In the genomic region with DNA sequence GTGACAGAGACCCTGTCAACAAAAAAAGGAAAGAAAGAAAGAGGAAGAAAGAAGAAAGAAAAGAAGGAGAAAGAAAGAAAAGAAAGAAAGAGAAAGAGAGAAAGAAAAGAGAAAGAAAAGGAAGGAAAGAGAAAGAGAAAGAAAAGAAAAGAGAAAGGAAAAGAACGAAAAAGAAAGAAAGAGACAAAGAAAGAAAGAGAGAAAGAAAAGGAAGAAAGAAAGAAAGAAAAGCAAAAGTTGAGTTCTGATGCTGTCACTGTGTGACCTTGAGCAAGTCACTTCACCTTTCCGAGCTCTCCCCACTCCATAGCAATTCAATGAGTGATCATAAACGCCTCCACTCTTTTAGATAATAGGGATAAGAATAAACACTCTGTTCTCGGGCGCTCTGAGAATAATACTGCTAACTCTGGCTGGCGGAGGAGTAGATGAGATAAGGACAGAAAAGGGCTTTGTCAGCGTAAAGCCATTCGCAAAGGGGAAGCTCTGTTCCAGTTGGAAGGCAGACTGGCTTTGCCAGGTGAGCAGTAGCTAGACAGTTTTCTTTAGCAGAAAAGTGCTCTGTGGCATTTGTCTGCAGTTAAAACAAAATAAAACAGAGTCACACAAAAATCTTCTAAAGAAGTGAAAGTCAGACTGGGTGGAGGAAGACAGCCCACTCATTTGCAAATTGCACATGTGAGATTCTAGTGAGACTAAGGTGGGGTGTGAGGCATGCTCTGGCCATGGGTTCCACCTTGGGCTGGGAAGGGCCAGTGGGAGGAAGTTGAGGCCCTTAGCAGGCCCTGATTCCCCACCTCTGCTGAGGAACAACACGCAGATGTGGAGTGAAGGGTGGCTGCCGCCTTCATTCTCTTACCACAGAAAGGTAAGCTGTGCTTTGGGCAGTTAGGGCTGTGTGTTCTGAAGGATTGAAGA, we compare ENCODE assay signal across 8 cellular contexts. TPM values are rescaled to one million over a fixed set of nuclear protein-coding genes. Genes with fewer than 3 reads are reported as not detected.
A peak's percentile ranks its signal among the peaks of the same experiment; 100 is the strongest.
DNase-seq lines count a peak whose midpoint lies in the region; ATAC-seq and TF ChIP-seq lines count a peak whose summit lies in the region.

No MANE protein-coding gene starts in this region.

- peaks cover 20% of the 10 kb centered on the region for H3K4me1 ChIP-seq in testis

- TF ChIP-seq CTCF in C4-2B (conservative IDR thresholded peaks at IDR 0.05) (no peak), testis (IDR thresholded peaks at IDR 0.05) (no peak)

- no peaks in the 10 kb centered on the region for H3K27me3 ChIP-seq in testis

- WGBS in testis, 2 donors, result 40 to 44% methylated on average over 10 of the region's 10 CpGs

- H3K9me3 ChIP-seq in testis, result no peaks in the 10 kb centered on the region

- no peaks in the 10 kb centered on the region for H3K36me3 ChIP-seq in testis (ENCODE audit: low read depth, missing control alignments)

- H3K27ac ChIP-seq in C4-2B (peak overlapping the region; percentile 81), testis (peak overlapping the region; percentile 69 to 80)

- DNase-seq in Right ventricle myocardium superior, result no peak
- peak; percentile 87 for DNase-seq in testis
- DNase-seq in T-helper 9 cell, result no peak
- no peak for DNase-seq in dedifferentiated amniotic fluid mesenchymal stem cell (ENCODE audit: extremely low spot score)
- no peak for DNase-seq in SHP77 (lab: John Stamatoyannopoulos, UW)

- no peak overlapping the region for H3K4me3 ChIP-seq in testis

- intact Hi-C loops in Right ventricle myocardium superior (cut with DNase I), result no loop called here
- intact Hi-C loops in testis (cut with DNase I; ENCODE audit: low total_unique reads), result no loop called here

- TF ChIP-seq POLR2A in testis (IDR thresholded peaks at IDR 0.05), result no peak

- ATAC-seq in GM21619 (IDR thresholded peaks at IDR 0.05; ENCODE audit: unreplicated experiment), result peak; percentile 50
- ATAC-seq in SK-N-SH treated with all-trans-retinoic acid at 6 μM for 48 hours, result peak; percentile 69
- ATAC-seq in Right ventricle myocardium superior (ENCODE audit: poor library complexity), result peak; percentile 80

TF ChIP-seq in SK-N-SH treated with all-trans-retinoic acid at 6 μM for 48 hours, 23 proteins besides CTCF, POLR2A, EP300 and RAD21:
- TF ChIP-seq, protein P1, sequence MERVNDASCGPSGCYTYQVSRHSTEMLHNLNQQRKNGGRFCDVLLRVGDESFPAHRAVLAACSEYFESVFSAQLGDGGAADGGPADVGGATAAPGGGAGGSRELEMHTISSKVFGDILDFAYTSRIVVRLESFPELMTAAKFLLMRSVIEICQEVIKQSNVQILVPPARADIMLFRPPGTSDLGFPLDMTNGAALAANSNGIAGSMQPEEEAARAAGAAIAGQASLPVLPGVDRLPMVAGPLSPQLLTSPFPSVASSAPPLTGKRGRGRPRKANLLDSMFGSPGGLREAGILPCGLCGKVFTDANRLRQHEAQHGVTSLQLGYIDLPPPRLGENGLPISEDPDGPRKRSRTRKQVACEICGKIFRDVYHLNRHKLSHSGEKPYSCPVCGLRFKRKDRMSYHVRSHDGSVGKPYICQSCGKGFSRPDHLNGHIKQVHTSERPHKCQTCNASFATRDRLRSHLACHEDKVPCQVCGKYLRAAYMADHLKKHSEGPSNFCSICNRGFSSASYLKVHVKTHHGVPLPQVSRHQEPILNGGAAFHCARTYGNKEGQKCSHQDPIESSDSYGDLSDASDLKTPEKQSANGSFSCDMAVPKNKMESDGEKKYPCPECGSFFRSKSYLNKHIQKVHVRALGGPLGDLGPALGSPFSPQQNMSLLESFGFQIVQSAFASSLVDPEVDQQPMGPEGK (CRISPR knock-in tag; IDR thresholded peaks at IDR 0.05; ENCODE audit: borderline replicate concordance), result no peak
- TF ChIP-seq, protein P2, sequence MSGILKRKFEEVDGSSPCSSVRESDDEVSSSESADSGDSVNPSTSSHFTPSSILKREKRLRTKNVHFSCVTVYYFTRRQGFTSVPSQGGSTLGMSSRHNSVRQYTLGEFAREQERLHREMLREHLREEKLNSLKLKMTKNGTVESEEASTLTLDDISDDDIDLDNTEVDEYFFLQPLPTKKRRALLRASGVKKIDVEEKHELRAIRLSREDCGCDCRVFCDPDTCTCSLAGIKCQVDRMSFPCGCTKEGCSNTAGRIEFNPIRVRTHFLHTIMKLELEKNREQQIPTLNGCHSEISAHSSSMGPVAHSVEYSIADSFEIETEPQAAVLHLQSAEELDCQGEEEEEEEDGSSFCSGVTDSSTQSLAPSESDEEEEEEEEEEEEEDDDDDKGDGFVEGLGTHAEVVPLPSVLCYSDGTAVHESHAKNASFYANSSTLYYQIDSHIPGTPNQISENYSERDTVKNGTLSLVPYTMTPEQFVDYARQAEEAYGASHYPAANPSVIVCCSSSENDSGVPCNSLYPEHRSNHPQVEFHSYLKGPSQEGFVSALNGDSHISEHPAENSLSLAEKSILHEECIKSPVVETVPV (CRISPR knock-in tag; IDR thresholded peaks at IDR 0.05), result no peak
- TF ChIP-seq OSR1 (CRISPR knock-in tag; IDR thresholded peaks at IDR 0.05) (no peak), ZNF70 (CRISPR knock-in tag; IDR thresholded peaks at IDR 0.05) (no peak), TCF4 (CRISPR knock-in tag; IDR thresholded peaks at IDR 0.05; ENCODE audit: borderline replicate concordance) (no peak), BACH2 (CRISPR knock-in tag; IDR thresholded peaks at IDR 0.05; ENCODE audit: borderline replicate concordance) (no peak), CSDC2 (CRISPR knock-in tag; IDR thresholded peaks at IDR 0.05) (no peak), PPARA (CRISPR knock-in tag; IDR thresholded peaks at IDR 0.05; ENCODE audit: borderline replicate concordance) (no peak), SNAI2 (CRISPR knock-in tag; IDR thresholded peaks at IDR 0.05) (no peak), ZNF8 (CRISPR knock-in tag; IDR thresholded peaks at IDR 0.05) (no peak), ZFP3 (CRISPR knock-in tag; IDR thresholded peaks at IDR 0.05) (no peak), ISL1 (CRISPR knock-in tag; IDR thresholded peaks at IDR 0.05) (no peak; the same call in 1 of the 2 replicates), ZNF565 (CRISPR knock-in tag; conservative IDR thresholded peaks at IDR 0.05; ENCODE audit: low read depth) (no peak), GLIS3 (CRISPR knock-in tag; IDR thresholded peaks at IDR 0.05) (no peak), TOX (CRISPR knock-in tag; IDR thresholded peaks at IDR 0.05; ENCODE audit: borderline replicate concordance) (no peak), ESRRG (CRISPR knock-in tag; IDR thresholded peaks at IDR 0.05) (no peak), RARB (CRISPR knock-in tag; IDR thresholded peaks at IDR 0.05) (no peak)
- TF ChIP-seq, protein P3, sequence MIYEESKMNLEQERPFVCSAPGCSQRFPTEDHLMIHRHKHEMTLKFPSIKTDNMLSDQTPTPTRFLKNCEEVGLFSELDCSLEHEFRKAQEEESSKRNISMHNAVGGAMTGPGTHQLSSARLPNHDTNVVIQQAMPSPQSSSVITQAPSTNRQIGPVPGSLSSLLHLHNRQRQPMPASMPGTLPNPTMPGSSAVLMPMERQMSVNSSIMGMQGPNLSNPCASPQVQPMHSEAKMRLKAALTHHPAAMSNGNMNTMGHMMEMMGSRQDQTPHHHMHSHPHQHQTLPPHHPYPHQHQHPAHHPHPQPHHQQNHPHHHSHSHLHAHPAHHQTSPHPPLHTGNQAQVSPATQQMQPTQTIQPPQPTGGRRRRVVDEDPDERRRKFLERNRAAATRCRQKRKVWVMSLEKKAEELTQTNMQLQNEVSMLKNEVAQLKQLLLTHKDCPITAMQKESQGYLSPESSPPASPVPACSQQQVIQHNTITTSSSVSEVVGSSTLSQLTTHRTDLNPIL (CRISPR knock-in tag; IDR thresholded peaks at IDR 0.05; ENCODE audit: low read depth), result no peak
- TF ChIP-seq, protein P4, sequence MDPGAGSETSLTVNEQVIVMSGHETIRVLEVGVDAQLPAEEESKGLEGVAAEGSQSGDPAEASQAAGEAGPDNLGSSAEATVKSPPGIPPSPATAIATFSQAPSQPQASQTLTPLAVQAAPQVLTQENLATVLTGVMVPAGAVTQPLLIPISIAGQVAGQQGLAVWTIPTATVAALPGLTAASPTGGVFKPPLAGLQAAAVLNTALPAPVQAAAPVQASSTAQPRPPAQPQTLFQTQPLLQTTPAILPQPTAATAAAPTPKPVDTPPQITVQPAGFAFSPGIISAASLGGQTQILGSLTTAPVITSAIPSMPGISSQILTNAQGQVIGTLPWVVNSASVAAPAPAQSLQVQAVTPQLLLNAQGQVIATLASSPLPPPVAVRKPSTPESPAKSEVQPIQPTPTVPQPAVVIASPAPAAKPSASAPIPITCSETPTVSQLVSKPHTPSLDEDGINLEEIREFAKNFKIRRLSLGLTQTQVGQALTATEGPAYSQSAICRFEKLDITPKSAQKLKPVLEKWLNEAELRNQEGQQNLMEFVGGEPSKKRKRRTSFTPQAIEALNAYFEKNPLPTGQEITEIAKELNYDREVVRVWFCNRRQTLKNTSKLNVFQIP (CRISPR knock-in tag; IDR thresholded peaks at IDR 0.05; ENCODE audit: borderline replicate concordance, low read depth), result no peak
- TF ChIP-seq, protein P5, sequence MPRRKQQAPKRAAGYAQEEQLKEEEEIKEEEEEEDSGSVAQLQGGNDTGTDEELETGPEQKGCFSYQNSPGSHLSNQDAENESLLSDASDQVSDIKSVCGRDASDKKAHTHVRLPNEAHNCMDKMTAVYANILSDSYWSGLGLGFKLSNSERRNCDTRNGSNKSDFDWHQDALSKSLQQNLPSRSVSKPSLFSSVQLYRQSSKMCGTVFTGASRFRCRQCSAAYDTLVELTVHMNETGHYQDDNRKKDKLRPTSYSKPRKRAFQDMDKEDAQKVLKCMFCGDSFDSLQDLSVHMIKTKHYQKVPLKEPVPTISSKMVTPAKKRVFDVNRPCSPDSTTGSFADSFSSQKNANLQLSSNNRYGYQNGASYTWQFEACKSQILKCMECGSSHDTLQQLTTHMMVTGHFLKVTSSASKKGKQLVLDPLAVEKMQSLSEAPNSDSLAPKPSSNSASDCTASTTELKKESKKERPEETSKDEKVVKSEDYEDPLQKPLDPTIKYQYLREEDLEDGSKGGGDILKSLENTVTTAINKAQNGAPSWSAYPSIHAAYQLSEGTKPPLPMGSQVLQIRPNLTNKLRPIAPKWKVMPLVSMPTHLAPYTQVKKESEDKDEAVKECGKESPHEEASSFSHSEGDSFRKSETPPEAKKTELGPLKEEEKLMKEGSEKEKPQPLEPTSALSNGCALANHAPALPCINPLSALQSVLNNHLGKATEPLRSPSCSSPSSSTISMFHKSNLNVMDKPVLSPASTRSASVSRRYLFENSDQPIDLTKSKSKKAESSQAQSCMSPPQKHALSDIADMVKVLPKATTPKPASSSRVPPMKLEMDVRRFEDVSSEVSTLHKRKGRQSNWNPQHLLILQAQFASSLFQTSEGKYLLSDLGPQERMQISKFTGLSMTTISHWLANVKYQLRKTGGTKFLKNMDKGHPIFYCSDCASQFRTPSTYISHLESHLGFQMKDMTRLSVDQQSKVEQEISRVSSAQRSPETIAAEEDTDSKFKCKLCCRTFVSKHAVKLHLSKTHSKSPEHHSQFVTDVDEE (CRISPR knock-in tag; IDR thresholded peaks at IDR 0.05), result no peak

RNA-seq across cellular contexts. Expression of a gene that starts 9.6 kb away (rescaled TPM):
- 30.0 TPM for total RNA-seq in Right ventricle myocardium superior
- 100 to 1,000 TPM; 166 to 199 TPM for total RNA-seq in testis
- polyA plus RNA-seq in testis (ENCODE audit: insufficient read depth, low read depth, low replicate concordance), result 105 TPM
